Comparison of ENCODE assay signal across 8 cellular contexts in genomic region chr17:31216053-31216751, GRCh38.
DNase-seq lines count a peak whose midpoint lies in the region; ATAC-seq, FAIRE-seq and TF ChIP-seq lines count a peak whose summit lies in the region.

No MANE protein-coding gene starts in this region.

- no peaks in the 10 kb centered on the region for H3K4me1 Mint-ChIP-seq in stimulated activated naive CD8-positive, alpha-beta T cell treated with anti-CD3 and anti-CD28 coated beads, Interleukin-15, amount 100 ng/mL, for 72 hours

- 24 to 36% methylated on average over 5 of the region's 5 CpGs for WGBS in gastroesophageal sphincter (ENCODE audit: low coverage in 1 of 2), 2 donors
- 44 to 48% (median 47%) methylated on average over 5 of the region's 5 CpGs for WGBS in small intestine, 3 donors

- peaks cover 0 to 35% of the 10 kb centered on the region in 2 donors for H3K36me3 ChIP-seq in gastroesophageal sphincter
- peaks cover 2 to 6% of the 10 kb centered on the region in 2 donors for H3K36me3 ChIP-seq in small intestine (ENCODE audit: control insufficient read depth in 2 of 2, insufficient read depth in 2 of 2, low read length in 2 of 2)

- H3K4me1 ChIP-seq in gastroesophageal sphincter (peaks cover 0 to 5% (median 0%) of the 10 kb centered on the region in 3 donors), small intestine (ENCODE audit: control insufficient read depth in 2 of 2, insufficient read depth in 1 of 2, low read depth in 1 of 2, low read length in 1 of 2) (no peaks in the 10 kb centered on the region)

- peak; percentile 67 for ATAC-seq in SK-N-SH treated with all-trans-retinoic acid at 6 μM for 48 hours
- no peak for ATAC-seq in gastroesophageal sphincter
- ATAC-seq in GM21619 (IDR thresholded peaks at IDR 0.05; ENCODE audit: unreplicated experiment): no peak
- no peak for ATAC-seq in GM19035 (IDR thresholded peaks at IDR 0.05; ENCODE audit: unreplicated experiment)
- no peak for ATAC-seq in stimulated activated naive CD8-positive, alpha-beta T cell treated with anti-CD3 and anti-CD28 coated beads, Interleukin-15, amount 100 ng/mL, for 72 hours

- no peak overlapping the region for H3K27ac Mint-ChIP-seq in stimulated activated naive CD8-positive, alpha-beta T cell treated with anti-CD3 and anti-CD28 coated beads, Interleukin-15, amount 100 ng/mL, for 72 hours

- TF ChIP-seq CTCF in LNCAP (IDR thresholded peaks at IDR 0.05) (peak; percentile 68), gastroesophageal sphincter (IDR thresholded peaks at IDR 0.05) (peak; percentile 55 to 64 (median 60))

- no peak for TF ChIP-seq POLR2A in gastroesophageal sphincter (IDR thresholded peaks at IDR 0.05)

- peak; percentile 61 for FAIRE-seq in small intestine (lab: Jason Lieb, UNC)

- no peaks in the 10 kb centered on the region for H3K9me3 Mint-ChIP-seq in stimulated activated naive CD8-positive, alpha-beta T cell treated with anti-CD3 and anti-CD28 coated beads, Interleukin-15, amount 100 ng/mL, for 72 hours

- DNase-seq in EL (peak; percentile 92), small intestine (peak; percentile 34)
- DNase-seq in stimulated activated naive CD8-positive, alpha-beta T cell treated with anti-CD3 and anti-CD28 coated beads, Interleukin-15, amount 100 ng/mL, for 72 hours: no peak

- TF ChIP-seq EP300 in gastroesophageal sphincter (IDR thresholded peaks at IDR 0.05): no peak

- H3K4me3 Mint-ChIP-seq in stimulated activated naive CD8-positive, alpha-beta T cell treated with anti-CD3 and anti-CD28 coated beads, Interleukin-15, amount 100 ng/mL, for 72 hours: no peak overlapping the region

- H3K4me3 ChIP-seq in gastroesophageal sphincter (no peak overlapping the region), small intestine (ENCODE audit: low read depth in 1 of 2, low read length in 2 of 2) (no peak overlapping the region)

- H3K27ac ChIP-seq in gastroesophageal sphincter: peak overlapping the region in 2 of 4 donors; percentile 18 to 25
- H3K27ac ChIP-seq in small intestine (ENCODE audit: low read depth in 1 of 2, low read length in 1 of 2): no peak overlapping the region

- H3K27me3 ChIP-seq in gastroesophageal sphincter (no peaks in the 10 kb centered on the region), small intestine (ENCODE audit: control insufficient read depth in 2 of 2, insufficient read depth in 2 of 2, low read length in 2 of 2) (no peaks in the 10 kb centered on the region)

- no peaks in the 10 kb centered on the region for H3K27me3 Mint-ChIP-seq in stimulated activated naive CD8-positive, alpha-beta T cell treated with anti-CD3 and anti-CD28 coated beads, Interleukin-15, amount 100 ng/mL, for 72 hours

- no peaks in the 10 kb centered on the region for H3K9me3 ChIP-seq in gastroesophageal sphincter
- no peaks in the 10 kb centered on the region for H3K9me3 ChIP-seq in small intestine (ENCODE audit: control insufficient read depth, low read depth)

TF ChIP-seq in SK-N-SH treated with all-trans-retinoic acid at 6 μM for 48 hours, 23 proteins besides CTCF, POLR2A, EP300 and RAD21:
- no peak for TF ChIP-seq ZFP3 (CRISPR knock-in tag; IDR thresholded peaks at IDR 0.05)
- TF ChIP-seq ESRRG (CRISPR knock-in tag; IDR thresholded peaks at IDR 0.05): no peak
- TF ChIP-seq ZFP30 (CRISPR knock-in tag; IDR thresholded peaks at IDR 0.05): no peak
- no peak for TF ChIP-seq PPARA (CRISPR knock-in tag; IDR thresholded peaks at IDR 0.05; ENCODE audit: borderline replicate concordance)
- TF ChIP-seq ZNF565 (CRISPR knock-in tag; conservative IDR thresholded peaks at IDR 0.05; ENCODE audit: low read depth): no peak
- no peak for TF ChIP-seq POU6F1 (CRISPR knock-in tag; IDR thresholded peaks at IDR 0.05; ENCODE audit: borderline replicate concordance, low read depth)
- no peak for TF ChIP-seq GLIS3 (CRISPR knock-in tag; IDR thresholded peaks at IDR 0.05)
- TF ChIP-seq SNAI2 (CRISPR knock-in tag; IDR thresholded peaks at IDR 0.05): no peak
- TF ChIP-seq TCF4 (CRISPR knock-in tag; IDR thresholded peaks at IDR 0.05; ENCODE audit: borderline replicate concordance): no peak
- TF ChIP-seq ZNF8 (CRISPR knock-in tag; IDR thresholded peaks at IDR 0.05): no peak
- TF ChIP-seq PATZ1 (CRISPR knock-in tag; IDR thresholded peaks at IDR 0.05; ENCODE audit: borderline replicate concordance): no peak
- TF ChIP-seq TOX (CRISPR knock-in tag; IDR thresholded peaks at IDR 0.05; ENCODE audit: borderline replicate concordance): no peak
- TF ChIP-seq ZC3H10 (CRISPR knock-in tag; IDR thresholded peaks at IDR 0.05): no peak
- TF ChIP-seq BACH2 (CRISPR knock-in tag; IDR thresholded peaks at IDR 0.05; ENCODE audit: borderline replicate concordance): no peak
- no peak for TF ChIP-seq RARB (CRISPR knock-in tag; IDR thresholded peaks at IDR 0.05)

Comparison
In these comparisons a context has a peak if more than half of its experiments do, and no peak if none do; other contexts are left out.
1. DNase-seq: peak in EL (single experiment) and small intestine (single experiment); none in stimulated activated naive CD8-positive, alpha-beta T cell treated with anti-CD3 and anti-CD28 coated beads, Interleukin-15, amount 100 ng/mL, for 72 hours (0 of 2).